8 cellular contexts compared by ENCODE assay signal in the genomic region with DNA sequence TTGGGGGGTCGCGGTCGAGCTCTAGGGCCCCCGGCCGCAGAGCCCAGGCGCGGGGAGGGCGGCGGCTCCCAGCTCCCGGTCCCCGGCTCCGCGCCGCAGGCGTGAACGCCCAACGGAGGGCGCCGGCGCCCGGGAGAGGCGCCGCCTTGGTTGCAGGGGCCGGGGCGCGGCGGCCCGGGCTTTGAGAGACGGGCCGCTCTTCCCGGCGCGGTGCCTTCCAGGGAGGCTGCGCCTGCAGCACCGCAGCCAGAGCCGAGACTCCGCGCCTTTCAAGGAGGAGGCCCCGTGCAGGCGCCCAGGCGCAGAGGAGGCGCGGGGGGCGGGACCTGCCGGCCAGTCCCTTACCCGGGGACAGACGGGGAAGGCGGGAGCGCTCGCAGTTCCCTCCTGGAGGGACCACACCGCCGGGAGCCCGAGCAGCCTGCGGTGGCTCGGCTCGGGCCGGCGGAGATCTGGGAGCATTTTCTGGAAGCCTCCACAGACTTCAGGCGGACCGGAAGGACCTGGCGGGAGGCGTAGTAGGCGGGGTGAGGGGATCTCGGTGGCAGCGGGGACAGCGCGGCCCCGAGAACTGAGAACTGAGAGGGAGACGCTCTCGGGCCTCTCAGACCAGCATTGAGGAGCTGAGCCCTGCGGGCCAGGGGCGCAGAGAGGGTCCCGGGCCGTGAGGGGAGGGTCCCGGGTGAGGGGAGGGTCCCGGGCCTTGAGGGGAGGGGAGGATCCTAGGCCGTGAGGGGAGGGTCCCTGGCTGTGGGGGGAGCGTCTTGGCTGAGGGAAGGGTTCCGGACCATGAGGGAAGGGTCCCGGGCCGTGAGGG. TPM values are rescaled to one million over a fixed set of nuclear protein-coding genes. Genes with fewer than 3 reads are reported as not detected.
DNase-seq lines count a peak whose midpoint lies in the region; ATAC-seq and TF ChIP-seq lines count a peak whose summit lies in the region.

No MANE protein-coding gene starts in this region.

- in situ Hi-C loops in astrocyte of the spinal cord (cut with HindIII; ENCODE audit: low sequenced_read_pairs) = no loop called here

- H3K4me1 ChIP-seq in OCI-LY7 (ENCODE audit: insufficient read depth, low read length, poor library complexity, severe bottlenecking) (peaks cover 22% of the 10 kb centered on the region), iPS-20b (ENCODE audit: insufficient read depth, low read length) (peaks cover 3% of the 10 kb centered on the region; the same call in 1 of the 2 replicates)

- H3K79me2 ChIP-seq in OCI-LY7 (ENCODE audit: insufficient read depth, low read depth, low read length) = no peaks in the 10 kb centered on the region

- H3K9me3 ChIP-seq in OCI-LY7 (ENCODE audit: low read length) = no peaks in the 10 kb centered on the region
- no peaks in the 10 kb centered on the region for H3K9me3 ChIP-seq in iPS-20b (ENCODE audit: insufficient read depth, low read depth, low read length)

- CTCF ChIA-PET in OCI-LY7 (lab: Charles Lee; ENCODE audit: unreplicated experiment) = no interaction called here

- POLR2A ChIA-PET in OCI-LY7 (lab: Charles Lee) = interaction anchor here (0.6 kb wide), 1 partner anchor 274 kb away, joined by 4 read pairs; no protein-coding TSS in a partner anchor

- TF ChIP-seq CTCF in OCI-LY7 (conservative IDR thresholded peaks at IDR 0.05; ENCODE audit: low read length) (no peak), astrocyte of the spinal cord (IDR thresholded peaks at IDR 0.05; ENCODE audit: low read depth, low read length) (no peak)

- no peak overlapping the region for H2AFZ ChIP-seq in OCI-LY7 (ENCODE audit: low read length)

- no peaks in the 10 kb centered on the region for H3K9me2 ChIP-seq in OCI-LY7 (ENCODE audit: insufficient read depth, low read length)

- H3K27me3 ChIP-seq in iPS-20b (ENCODE audit: insufficient read depth, low read length) = peaks cover 8% of the 10 kb centered on the region; the same call in 1 of the 2 replicates

- no peak overlapping the region for H3K27ac ChIP-seq in OCI-LY7 (ENCODE audit: low read depth, low read length, poor library complexity, severe bottlenecking)
- H3K27ac ChIP-seq in iPS-20b (ENCODE audit: low read length) = no peak overlapping the region
- peak overlapping the region in 14 of 21 experiments; percentile 9 to 73 (median 60) for H3K27ac ChIP-seq in skin epidermis

- no TSS peak for BruUV-seq in OCI-LY7 (replicated peaks; lab: Mats Ljungman, UMichigan)

- H4K20me1 ChIP-seq in OCI-LY7 (ENCODE audit: insufficient read depth, low read length) = no peaks in the 10 kb centered on the region

- no peak overlapping the region for H3K4me3 ChIP-seq in OCI-LY7 (ENCODE audit: low read depth, low read length, poor library complexity, severe bottlenecking)
- peak overlapping the region; percentile 39 for H3K4me3 ChIP-seq in astrocyte of the spinal cord (ENCODE audit: low read depth, low read length)
- H3K4me3 ChIP-seq in iPS-20b (ENCODE audit: low read length) = peak overlapping the region; percentile 69
- peak overlapping the region; percentile 33 to 53 (median 44) for H3K4me3 ChIP-seq in skin epidermis

- H3K36me3 ChIP-seq in OCI-LY7 (ENCODE audit: insufficient read depth, low read length) = no peaks in the 10 kb centered on the region
- H3K36me3 ChIP-seq in iPS-20b (ENCODE audit: insufficient read depth, low read depth, low read length) = no peaks in the 10 kb centered on the region

- peak overlapping the region; percentile 61 for H3K4me2 ChIP-seq in OCI-LY7 (ENCODE audit: low read length)

- peak overlapping the region; percentile 46; the same call in 1 of the 2 replicates for H3K9ac ChIP-seq in iPS-20b (ENCODE audit: low read depth, low read length)

- DNase-seq in activated T-cell treated with anti-CD3 and anti-CD28 coated beads for 1 hour (ENCODE audit: low read depth) (peak; percentile 10), activated T-cell treated with anti-CD3 and anti-CD28 coated beads for 4 hours (no peak), OCI-LY7 (ENCODE audit: low spot score) (no peak), astrocyte of the spinal cord (ENCODE audit: low read depth, low spot score) (peak; percentile 13), middle frontal gyrus (ENCODE audit: extremely low spot score, low spot score) (no peak)

- peak; percentile 28 for ATAC-seq in HG02981 (IDR thresholded peaks at IDR 0.05; ENCODE audit: unreplicated experiment)

- intact Hi-C loops in OCI-LY7 (cut with micrococcal nuclease; ENCODE audit: unreplicated experiment) = loop anchor here (2.0 to 10.0 kb wide), 2 partner anchors 507 to 621 kb away; no protein-coding TSS in a partner anchor

RNA-seq across cellular contexts. Expression of a gene that starts 25.5 kb away (rescaled TPM):
- 2.8 and 8.4 TPM in 2 replicates for total RNA-seq in OCI-LY7 (2014; rRNA removed; shearing (Covaris generic))
- total RNA-seq in OCI-LY7 (2022) = 12.8 and 16.4 TPM in 2 replicates

Comparison
In these comparisons a context has a peak if more than half of its experiments do, and no peak if none do; other contexts are left out.
1. DNase-seq: peak in activated T-cell treated with anti-CD3 and anti-CD28 coated beads for 1 hour (single experiment) and astrocyte of the spinal cord (single experiment); none in activated T-cell treated with anti-CD3 and anti-CD28 coated beads for 4 hours (single experiment), OCI-LY7 (single experiment) and middle frontal gyrus (single experiment).
2. H3K27ac ChIP-seq: peak in skin epidermis (14 of 21); none in OCI-LY7 (single experiment) and iPS-20b (single experiment).